Comparison of ENCODE assay signal across 9 cellular contexts in the genomic region with DNA sequence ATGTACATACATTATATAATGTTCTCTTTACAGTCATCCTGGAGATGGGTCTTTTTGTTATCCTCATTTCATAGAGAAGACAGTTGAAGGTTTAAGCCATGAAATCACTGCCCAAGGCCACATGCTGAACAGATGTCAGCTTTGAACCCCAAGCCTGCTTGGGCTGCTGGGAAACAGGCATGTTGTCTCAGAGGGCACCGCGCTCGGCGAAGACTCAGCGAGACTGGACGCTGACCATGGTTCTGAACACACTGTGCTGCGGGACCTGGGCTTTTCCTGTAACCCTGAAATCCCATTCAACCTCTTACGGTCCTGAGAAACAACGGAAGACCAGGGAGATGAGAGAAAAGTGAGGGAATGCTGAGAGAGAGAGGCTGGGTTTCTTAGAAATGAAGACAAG. TPM values are rescaled to one million over a fixed set of nuclear protein-coding genes. Genes with fewer than 3 reads are reported as not detected.
DNase-seq lines count a peak whose midpoint lies in the region; ATAC-seq, FAIRE-seq and TF ChIP-seq lines count a peak whose summit lies in the region.
"Had no signal": no experiment of that assay in that cellular context is flagged by ENCODE, and none has a peak within 500 bp of the region (broad histone marks: within the 10 kb centered on the region; RNA-seq: fewer than 3 reads in every experiment).

No MANE protein-coding gene starts in this region.

- no peaks in the 10 kb centered on the region for H3K4me1 Mint-ChIP-seq in type B pancreatic cell (ENCODE audit: unreplicated experiment)

- TF ChIP-seq CTCF in adrenal gland (IDR thresholded peaks at IDR 0.05) = no peak
- TF ChIP-seq CTCF in liver (IDR thresholded peaks at IDR 0.05; ENCODE audit: low read depth, low read length, missing input control) = no peak
- no peak for TF ChIP-seq CTCF in GM10266 (IDR thresholded peaks at IDR 0.05; ENCODE audit: control insufficient read depth, insufficient read depth, low read depth, missing control alignments)
- no peak for TF ChIP-seq CTCF in type B pancreatic cell (conservative IDR thresholded peaks at IDR 0.05)

- H3K27ac ChIP-seq in adrenal gland = no peak overlapping the region
- no peak overlapping the region for H3K27ac ChIP-seq in liver (ENCODE audit: low read depth in 1 of 2, low read length in 2 of 2)
- H3K27ac ChIP-seq: tibial artery had no signal

- TF ChIP-seq POLR2A in adrenal gland (IDR thresholded peaks at IDR 0.05) (no peak), GM12891 (IDR thresholded peaks at IDR 0.05; ENCODE audit: low read depth, low read length) (no peak)

- WGBS in adrenal gland, 4 donors = 0 to 8% (median 5%) methylated on average over 3 to 9 of the region's 9 CpGs
- 15% methylated on average over 9 of the region's 9 CpGs for WGBS in liver

- H3K36me3 ChIP-seq in adrenal gland (replicated peaks in 1 of 2) (no peaks in the 10 kb centered on the region), liver (ENCODE audit: control insufficient read depth in 4 of 4, insufficient read depth in 3 of 4, low read depth in 1 of 4, low read length in 3 of 4) (no peaks in the 10 kb centered on the region)
- H3K36me3 ChIP-seq: tibial artery had no signal

- no peak overlapping the region for H3K9ac ChIP-seq in liver (ENCODE audit: low read depth in 1 of 2, low read length in 2 of 2)

- intact Hi-C loops in adrenal gland (cut with DNase I) = no loop called here

- H3K4me3 ChIP-seq in adrenal gland (no peak overlapping the region), liver (ENCODE audit: low read depth in 1 of 3, low read length in 3 of 3) (no peak overlapping the region)
- H3K4me3 ChIP-seq: tibial artery had no signal

- H3K36me3 Mint-ChIP-seq in type B pancreatic cell = no peaks in the 10 kb centered on the region

- H3K4me3 Mint-ChIP-seq in type B pancreatic cell = no peak overlapping the region

- TF ChIP-seq RAD21 in liver (IDR thresholded peaks at IDR 0.05) = no peak

- H3K27me3 ChIP-seq in adrenal gland = peaks cover 25% of the 10 kb centered on the region
- H3K27me3 ChIP-seq in liver (ENCODE audit: control insufficient read depth in 4 of 4, insufficient read depth in 4 of 4, low read length in 3 of 4) = peaks cover 0 to 6% (median under 1%) of the 10 kb centered on the region in 4 donors

- no peak for FAIRE-seq in GM12891 (lab: Jason Lieb, UNC)

- H3K27ac Mint-ChIP-seq in type B pancreatic cell = no peak overlapping the region

- no peak for ATAC-seq in GM19397 (IDR thresholded peaks at IDR 0.05; ENCODE audit: unreplicated experiment)

- H3K9me3 Mint-ChIP-seq in type B pancreatic cell = no peaks in the 10 kb centered on the region

- H3K4me1 ChIP-seq in adrenal gland (replicated peaks in 1 of 2) (peaks cover 0 to 8% of the 10 kb centered on the region in 2 donors), liver (ENCODE audit: control insufficient read depth in 4 of 4, insufficient read depth in 4 of 4, low read length in 3 of 4) (peaks cover 0 to 6% (median 3%) of the 10 kb centered on the region in 4 donors)

- peaks cover 45% of the 10 kb centered on the region for H3K27me3 Mint-ChIP-seq in type B pancreatic cell

- H3K9me3 ChIP-seq in adrenal gland (replicated peaks in 1 of 3) (no peaks in the 10 kb centered on the region), liver (ENCODE audit: control insufficient read depth in 4 of 4, low read length in 3 of 4) (no peaks in the 10 kb centered on the region)
- H3K9me3 ChIP-seq: tibial artery had no signal

- DNase-seq in AG20443 (ENCODE audit: low spot score) (peak; percentile 82), LoVo (ENCODE audit: low spot score) (peak; percentile 28), adrenal gland (peak in 6 of 7 donors; percentile 35 to 63 (median 54)), GM10266 (ENCODE audit: extremely low spot score) (no peak), GM12891 (ENCODE audit: insufficient read length, low spot score) (no peak), type B pancreatic cell (ENCODE audit: extremely low spot score, unreplicated experiment) (no peak)
- DNase-seq: tibial artery had no signal

TF ChIP-seq in liver, 16 proteins besides CTCF, POLR2A, EP300 and RAD21 (continues in another document):
- TF ChIP-seq HNF4A (conservative IDR thresholded peaks at IDR 0.05) = no peak
- no peak for TF ChIP-seq EGR1 (IDR thresholded peaks at IDR 0.05; ENCODE audit: low read depth in 2 of 2)
- no peak for TF ChIP-seq TAF1 (conservative IDR thresholded peaks at IDR 0.05)
- TF ChIP-seq, protein P1, sequence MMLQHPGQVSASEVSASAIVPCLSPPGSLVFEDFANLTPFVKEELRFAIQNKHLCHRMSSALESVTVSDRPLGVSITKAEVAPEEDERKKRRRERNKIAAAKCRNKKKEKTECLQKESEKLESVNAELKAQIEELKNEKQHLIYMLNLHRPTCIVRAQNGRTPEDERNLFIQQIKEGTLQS (IDR thresholded peaks at IDR 0.05) = no peak
- TF ChIP-seq FOXA1 (IDR thresholded peaks at IDR 0.05) = no peak
- TF ChIP-seq GABPA (IDR thresholded peaks at IDR 0.05 in 1 of 2, conservative IDR thresholded peaks at IDR 0.05 in 1 of 2) = no peak

TF ChIP-seq in GM12891, 5 proteins besides CTCF, POLR2A, EP300 and RAD21:
- TF ChIP-seq TAF1 (IDR thresholded peaks at IDR 0.05; ENCODE audit: low read depth, low read length) = no peak
- TF ChIP-seq POU2F2 (IDR thresholded peaks at IDR 0.05; ENCODE audit: low read depth, low read length) = no peak
- TF ChIP-seq PAX5 (IDR thresholded peaks at IDR 0.05; ENCODE audit: insufficient read depth, low read length, severe bottlenecking) = no peak
- TF ChIP-seq SPI1 (IDR thresholded peaks at IDR 0.05; ENCODE audit: low read depth, low read length) = no peak
- no peak for TF ChIP-seq POLR2AphosphoS5 (IDR thresholded peaks at IDR 0.05; ENCODE audit: low read depth, low read length)

RNA-seq across cellular contexts. Expression of a gene that starts 27.3 kb away (rescaled TPM):
- total RNA-seq in adrenal gland (10 to 100 TPM in 7 of 8 donors, 1 to 10 TPM in 1; 8.7 to 23.3 (median 16.3) TPM), liver (1 to 10 TPM in 1 of 2 donors, under 1 TPM in 1; 0.89 to 1.9 TPM), type B pancreatic cell (ENCODE audit: low replicate concordance) (17.3 and 22.6 TPM in 2 replicates)
- polyA plus RNA-seq in adrenal gland (1 to 10 TPM; 3.7 to 8.4 (median 7.1) TPM), liver (1 to 10 TPM; 2.2 to 8.4 TPM)
- 1.1 TPM for polyA plus RNA-seq in GM12891 (2012; ENCODE audit: low read depth, missing spikeins)

RNA-seq across cellular contexts. Expression of a gene that starts 31.5 kb away (rescaled TPM):
- 10 to 100 TPM; 19.5 to 68.9 (median 32.5) TPM for total RNA-seq in adrenal gland
- 10 to 100 TPM; 13.7 to 19.2 (median 15.9) TPM for polyA plus RNA-seq in adrenal gland
- total RNA-seq in liver = 10 to 100 TPM in 1 of 2 donors, 1 to 10 TPM in 1; 8.4 to 28.4 TPM
- 10 to 100 TPM; 16.0 to 21.7 TPM for polyA plus RNA-seq in liver
- 16.2 TPM for polyA plus RNA-seq in GM12891 (2012; ENCODE audit: low read depth, missing spikeins)
- 16.1 and 17.3 TPM in 2 replicates for total RNA-seq in type B pancreatic cell (ENCODE audit: low replicate concordance)

RNA-seq across cellular contexts. Expression of a gene that starts 45.1 kb away (rescaled TPM):
- total RNA-seq in adrenal gland (under 1 TPM in 5 of 8 donors, not detected in 3; 0.14 to 0.53 (median 0.46) TPM), liver (1 to 10 TPM; 1.8 to 4.4 TPM), type B pancreatic cell (ENCODE audit: low replicate concordance) (8.7 and 14.5 TPM in 2 replicates)
- polyA plus RNA-seq in adrenal gland (1 to 10 TPM in 1 of 3 donors, under 1 TPM in 2; 0.18 to 3.0 (median 0.67) TPM), liver (1 to 10 TPM; 4.3 to 5.7 TPM)
- 0.80 TPM for polyA plus RNA-seq in GM12891 (2012; ENCODE audit: low read depth, missing spikeins)

RNA-seq across cellular contexts. Expression of a gene that starts 50.5 kb away (rescaled TPM):
- total RNA-seq in adrenal gland (10 to 100 TPM; 16.8 to 30.6 (median 23.8) TPM), liver (1 to 10 TPM; 6.3 to 8.3 TPM), type B pancreatic cell (ENCODE audit: low replicate concordance) (17.8 and 24.8 TPM in 2 replicates)
- polyA plus RNA-seq in adrenal gland (10 to 100 TPM; 18.5 to 39.8 (median 39.2) TPM), liver (10 to 100 TPM in 1 of 2 donors, 1 to 10 TPM in 1; 9.3 to 11.8 TPM)
- 32.2 TPM for polyA plus RNA-seq in GM12891 (2012; ENCODE audit: low read depth, missing spikeins)

RNA-seq across cellular contexts. Expression of a gene that starts 55.4 kb away (rescaled TPM):
- 100 to 1,000 TPM in 7 of 8 donors, 10 to 100 TPM in 1; 63.9 to 323 (median 163) TPM for total RNA-seq in adrenal gland
- polyA plus RNA-seq in adrenal gland = 100 to 1,000 TPM in 2 of 3 donors, 10 to 100 TPM in 1; 83.9 to 291 (median 290) TPM
- 10 to 100 TPM; 26.8 to 37.6 TPM for total RNA-seq in liver
- 10 to 100 TPM; 43.8 to 89.6 TPM for polyA plus RNA-seq in liver
- polyA plus RNA-seq in GM12891 (2012; ENCODE audit: low read depth, missing spikeins) = 2.0 TPM
- total RNA-seq in type B pancreatic cell (ENCODE audit: low replicate concordance) = not detected in 2 replicates

Comparison
In these comparisons a context has a peak if more than half of its experiments do, and no peak if none do; other contexts are left out.
1. DNase-seq: peak in AG20443 (single experiment), LoVo (single experiment) and adrenal gland (6 of 7); none in GM10266 (single experiment), GM12891 (single experiment) and type B pancreatic cell (single experiment).